In genomic region chr6:40778918-40779317, GRCh38 we compare ENCODE assay signal across 18 cellular contexts.
"Had no signal": no experiment of that assay in that cellular context is flagged by ENCODE, and none has a peak within 500 bp of the region (broad histone marks: within the 10 kb centered on the region; RNA-seq: fewer than 3 reads in every experiment).

No MANE protein-coding gene starts in this region.

- DNase-seq: activated CD4-positive, alpha-beta T cell treated with anti-CD3 and anti-CD28 coated beads, Interleukin-2, amount 10 ng/mL, durations not matched to agents 24 days and 14 days; activated CD8-positive, alpha-beta T cell treated with anti-CD3 and anti-CD28 coated beads for 36 hours; activated naive CD4-positive, alpha-beta T cell treated with anti-CD3 and anti-CD28 coated beads for 36 hours; activated T-cell treated with anti-CD3 and anti-CD28 coated beads, Interleukin-2, amount 50 U/mL, for 24 hours; cerebellar nuclear complex; cortex of kidney; effector CD4-positive, alpha-beta T cell; esophagus squamous epithelium; lower lobe of right lung; midbrain; stimulated activated CD4-positive, alpha-beta T cell treated with anti-CD3 and anti-CD28 coated beads, Interleukin-12 subunit alpha, Interleukin-12 subunit beta, amount 100 ng/mL, for 4 hours; stimulated activated CD4-positive, alpha-beta T cell treated with anti-CD3 and anti-CD28 coated beads, Interleukin-1b, Interleukin-23, amount 100 ng/mL, for 48 hours; stimulated activated naive CD4-positive, alpha-beta T cell treated with Interleukin-2 at 50 U/mL for 16 hours; T-cell; T-helper 9 cell had no signal

- H3K4me1 ChIP-seq: lower lobe of right lung, tibial nerve, vagina had no signal

- H3K27ac ChIP-seq: brain microvascular endothelial cell, esophagus squamous epithelium, lower lobe of right lung, tibial nerve, vagina had no signal

- H3K36me3 ChIP-seq: brain microvascular endothelial cell, esophagus squamous epithelium, lower lobe of right lung, tibial nerve, vagina had no signal

- ATAC-seq: activated CD8-positive, alpha-beta T cell treated with anti-CD3 and anti-CD28 coated beads for 36 hours; lower lobe of right lung; T-cell had no signal

- H3K9me3 ChIP-seq: esophagus squamous epithelium, lower lobe of right lung, tibial nerve, vagina had no signal

- H3K4me3 ChIP-seq: esophagus squamous epithelium, lower lobe of right lung, tibial nerve, vagina had no signal

- H3K27me3 ChIP-seq: brain microvascular endothelial cell, esophagus squamous epithelium, tibial nerve, vagina had no signal
